2 cellular contexts compared by ENCODE assay signal in the genomic region with DNA sequence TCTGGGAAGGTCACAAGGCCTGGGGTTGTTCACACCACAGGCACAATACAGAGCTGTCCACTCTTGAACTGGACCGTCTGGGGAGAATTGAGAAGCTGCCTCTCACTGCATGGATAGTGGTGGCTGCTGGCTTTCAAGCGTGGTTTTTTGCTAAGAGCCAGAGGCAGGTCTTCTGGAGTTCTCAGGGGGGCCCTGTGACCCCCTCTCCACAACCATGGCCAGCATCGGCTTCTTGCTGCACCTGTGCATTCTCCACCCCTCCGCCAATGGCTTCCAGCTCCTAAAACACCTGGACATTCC.
TF ChIP-seq lines count a peak whose summit lies in the region.

No MANE protein-coding gene starts in this region.

TF ChIP-seq in HepG2, 621 proteins besides CTCF, POLR2A, EP300 and RAD21 (continued from another document):
- TF ChIP-seq, protein P1, sequence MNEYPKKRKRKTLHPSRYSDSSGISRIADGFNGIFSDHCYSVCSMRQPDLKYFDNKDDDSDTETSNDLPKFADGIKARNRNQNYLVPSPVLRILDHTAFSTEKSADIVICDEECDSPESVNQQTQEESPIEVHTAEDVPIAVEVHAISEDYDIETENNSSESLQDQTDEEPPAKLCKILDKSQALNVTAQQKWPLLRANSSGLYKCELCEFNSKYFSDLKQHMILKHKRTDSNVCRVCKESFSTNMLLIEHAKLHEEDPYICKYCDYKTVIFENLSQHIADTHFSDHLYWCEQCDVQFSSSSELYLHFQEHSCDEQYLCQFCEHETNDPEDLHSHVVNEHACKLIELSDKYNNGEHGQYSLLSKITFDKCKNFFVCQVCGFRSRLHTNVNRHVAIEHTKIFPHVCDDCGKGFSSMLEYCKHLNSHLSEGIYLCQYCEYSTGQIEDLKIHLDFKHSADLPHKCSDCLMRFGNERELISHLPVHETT (CRISPR knock-in tag; conservative IDR thresholded peaks at IDR 0.05) = no peak
- no peak for TF ChIP-seq ZNF564 (CRISPR knock-in tag; IDR thresholded peaks at IDR 0.05)
- no peak for TF ChIP-seq ZNF230 (CRISPR knock-in tag; IDR thresholded peaks at IDR 0.05)
- TF ChIP-seq SMYD3 (CRISPR knock-in tag; IDR thresholded peaks at IDR 0.05) = no peak
TF ChIP-seq in HepG2: peak in this region for 0.

TF ChIP-seq in K562, 482 proteins besides CTCF, POLR2A, EP300 and RAD21 (continued from another document):
- TF ChIP-seq, protein P2, sequence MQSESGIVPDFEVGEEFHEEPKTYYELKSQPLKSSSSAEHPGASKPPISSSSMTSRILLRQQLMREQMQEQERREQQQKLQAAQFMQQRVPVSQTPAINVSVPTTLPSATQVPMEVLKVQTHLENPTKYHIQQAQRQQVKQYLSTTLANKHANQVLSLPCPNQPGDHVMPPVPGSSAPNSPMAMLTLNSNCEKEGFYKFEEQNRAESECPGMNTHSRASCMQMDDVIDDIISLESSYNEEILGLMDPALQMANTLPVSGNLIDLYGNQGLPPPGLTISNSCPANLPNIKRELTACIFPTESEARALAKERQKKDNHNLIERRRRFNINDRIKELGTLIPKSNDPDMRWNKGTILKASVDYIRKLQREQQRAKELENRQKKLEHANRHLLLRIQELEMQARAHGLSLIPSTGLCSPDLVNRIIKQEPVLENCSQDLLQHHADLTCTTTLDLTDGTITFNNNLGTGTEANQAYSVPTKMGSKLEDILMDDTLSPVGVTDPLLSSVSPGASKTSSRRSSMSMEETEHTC (IDR thresholded peaks at IDR 0.05) = no peak
